In the genomic region with DNA sequence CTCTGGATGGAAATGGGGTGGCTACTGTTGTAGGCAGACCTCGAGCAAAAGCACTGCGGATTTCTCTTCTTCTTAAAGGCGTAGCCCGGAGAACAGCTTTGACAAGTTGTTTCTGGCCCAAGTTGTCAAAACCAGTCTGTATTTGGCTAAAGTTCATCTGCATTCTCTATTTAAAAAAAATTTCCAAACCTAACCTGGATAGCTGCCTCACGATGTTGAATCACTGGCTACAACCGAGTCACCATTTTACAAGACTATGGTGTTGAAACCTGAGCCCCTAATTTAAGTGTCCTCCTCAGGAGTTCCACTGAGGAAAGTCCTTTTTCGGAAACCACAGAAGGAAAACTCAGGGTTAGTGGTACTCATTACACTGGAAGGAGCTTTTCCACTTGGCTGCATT, we compare ENCODE assay signal across 10 cellular contexts. TPM values are rescaled to one million over a fixed set of nuclear protein-coding genes. Genes with fewer than 3 reads are reported as not detected.
A peak's percentile ranks its signal among the peaks of the same experiment; 100 is the strongest.
DNase-seq lines count a peak whose midpoint lies in the region; ATAC-seq and TF ChIP-seq lines count a peak whose summit lies in the region.
"Had no signal": no experiment of that assay in that cellular context is flagged by ENCODE, and none has a peak within 500 bp of the region (broad histone marks: within the 10 kb centered on the region; RNA-seq: fewer than 3 reads in every experiment).

No MANE protein-coding gene starts in this region.

- POLR2A ChIA-PET in activated CD4-positive, alpha-beta T cell treated with anti-CD3 and anti-CD28 coated beads for 36 hours (lab: Charles Lee): interaction anchor here (0.6 to 1.5 kb wide), 3 partner anchors 14 to 254 kb away, joined by 3 to 4 read pairs (median 4); a partner anchor contains a TSS

- H3K27me3 ChIP-seq in WERI-Rb-1 (ENCODE audit: insufficient read depth, low read depth, severe bottlenecking): no peaks in the 10 kb centered on the region
- peaks cover 47% of the 10 kb centered on the region for H3K27me3 ChIP-seq in iPS-20b (ENCODE audit: insufficient read depth, low read length)
- H3K27me3 ChIP-seq in aorta (ENCODE audit: control insufficient read depth in 1 of 2, insufficient read depth in 2 of 2, low read length in 1 of 2): no peaks in the 10 kb centered on the region

- H3K4me1 ChIP-seq in iPS-20b (ENCODE audit: insufficient read depth, low read length) (peaks cover 13% of the 10 kb centered on the region; the same call in 1 of the 2 replicates), aorta (ENCODE audit: control insufficient read depth in 1 of 2, insufficient read depth in 2 of 2, low read length in 2 of 2) (no peaks in the 10 kb centered on the region)

- CTCF ChIA-PET in activated CD4-positive, alpha-beta T cell treated with anti-CD3 and anti-CD28 coated beads for 36 hours (lab: Charles Lee): interaction anchor here (0.7 to 2.7 kb wide), 5 partner anchors 30 to 151 kb away, joined by 3 to 10 read pairs (median 5); no protein-coding TSS in a partner anchor

- WGBS in aorta, 2 donors: 70 to 74% methylated on average over 7 of the region's 7 CpGs

- TF ChIP-seq CTCF in WERI-Rb-1 (IDR thresholded peaks at IDR 0.05; ENCODE audit: low read depth, low read length): no peak

- intact Hi-C loops in activated CD4-positive, alpha-beta T cell treated with anti-CD3 and anti-CD28 coated beads for 36 hours (cut with DNase I, micrococcal nuclease): no loop called here
- intact Hi-C loops in aorta (cut with DNase I): loop anchor here in 1 of 2 donors (10.0 kb wide), 1 partner anchor 105 kb away; no protein-coding TSS in a partner anchor

- no peaks in the 10 kb centered on the region for H3K27me3 Mint-ChIP-seq in activated CD4-positive, alpha-beta T cell treated with anti-CD3 and anti-CD28 coated beads for 36 hours
- H3K27me3 Mint-ChIP-seq in stimulated activated naive B cell treated with anti-CD40 and anti-IgM and Interleukin-4, amounts not matched to agents 10 μg/mL and 1 μg/mL and 100 μg/mL, for 72 hours: no peaks in the 10 kb centered on the region

- H3K36me3 Mint-ChIP-seq in activated CD4-positive, alpha-beta T cell treated with anti-CD3 and anti-CD28 coated beads for 36 hours (ENCODE audit: low read depth): peaks cover 4% of the 10 kb centered on the region
- H3K36me3 Mint-ChIP-seq in stimulated activated naive B cell treated with anti-CD40 and anti-IgM and Interleukin-4, amounts not matched to agents 10 μg/mL and 1 μg/mL and 100 μg/mL, for 72 hours: peaks cover 0 to 2% of the 10 kb centered on the region in 2 donors

- ATAC-seq in activated CD4-positive, alpha-beta T cell treated with anti-CD3 and anti-CD28 coated beads for 36 hours: no peak
- ATAC-seq in stimulated activated naive B cell treated with anti-CD40 and anti-IgM and Interleukin-4, amounts not matched to agents 10 μg/mL and 1 μg/mL and 100 μg/mL, for 72 hours (replicated peaks): no peak
- ATAC-seq in aorta (ENCODE audit: low FRiP score): no peak

- peak overlapping the region; percentile 96 for H3K27ac Mint-ChIP-seq in activated CD4-positive, alpha-beta T cell treated with anti-CD3 and anti-CD28 coated beads for 36 hours
- H3K27ac Mint-ChIP-seq in stimulated activated naive B cell treated with anti-CD40 and anti-IgM and Interleukin-4, amounts not matched to agents 10 μg/mL and 1 μg/mL and 100 μg/mL, for 72 hours: no peak overlapping the region

- peak overlapping the region; percentile 66 for H3K27ac ChIP-seq in WERI-Rb-1
- no peak overlapping the region for H3K27ac ChIP-seq in iPS-20b (ENCODE audit: low read length)
- no peak overlapping the region for H3K27ac ChIP-seq in aorta (ENCODE audit: low read depth in 1 of 2, low read length in 2 of 2)

- peaks cover 4% of the 10 kb centered on the region for H3K36me3 ChIP-seq in WERI-Rb-1
- H3K36me3 ChIP-seq in iPS-20b (ENCODE audit: insufficient read depth, low read depth, low read length): no peaks in the 10 kb centered on the region
- no peaks in the 10 kb centered on the region for H3K36me3 ChIP-seq in aorta (ENCODE audit: control insufficient read depth in 1 of 2, insufficient read depth in 2 of 2, low read length in 1 of 2)

- DNase-seq in activated CD4-positive, alpha-beta T cell treated with anti-CD3 and anti-CD28 coated beads for 36 hours: no peak
- no peak for DNase-seq in activated CD4-positive, alpha-beta T cell treated with anti-CD3 and anti-CD28 coated beads for 4 hours
- DNase-seq in WERI-Rb-1: no peak
- no peak for DNase-seq in stimulated activated naive B cell treated with anti-CD40 and anti-IgM and Interleukin-4, amounts not matched to agents 10 μg/mL and 1 μg/mL and 100 μg/mL, for 72 hours
- no peak for DNase-seq in aorta
- DNase-seq in iPS-NIHi11 (ENCODE audit: low spot score): no peak
- no peak for DNase-seq in COR-L47 (lab: John Stamatoyannopoulos, UW)
- DNase-seq: HCEC 1CT, NCI-H226 had no signal

- H3K9ac ChIP-seq in iPS-20b (ENCODE audit: low read depth, low read length): no peak overlapping the region

- peak overlapping the region; percentile 95 for H3K4me3 Mint-ChIP-seq in activated CD4-positive, alpha-beta T cell treated with anti-CD3 and anti-CD28 coated beads for 36 hours
- peak overlapping the region; percentile 89 to 93 for H3K4me3 Mint-ChIP-seq in stimulated activated naive B cell treated with anti-CD40 and anti-IgM and Interleukin-4, amounts not matched to agents 10 μg/mL and 1 μg/mL and 100 μg/mL, for 72 hours

- H3K4me3 ChIP-seq in WERI-Rb-1 (ENCODE audit: low read depth, low read length): peak overlapping the region; percentile 93
- peak overlapping the region; percentile 76 for H3K4me3 ChIP-seq in iPS-20b (ENCODE audit: low read length)
- no peak overlapping the region for H3K4me3 ChIP-seq in aorta (ENCODE audit: low read length in 2 of 2)

- no peaks in the 10 kb centered on the region for H3K9me3 Mint-ChIP-seq in activated CD4-positive, alpha-beta T cell treated with anti-CD3 and anti-CD28 coated beads for 36 hours (ENCODE audit: low read depth)
- H3K9me3 Mint-ChIP-seq in stimulated activated naive B cell treated with anti-CD40 and anti-IgM and Interleukin-4, amounts not matched to agents 10 μg/mL and 1 μg/mL and 100 μg/mL, for 72 hours: no peaks in the 10 kb centered on the region

- H3K9me3 ChIP-seq in WERI-Rb-1 (ENCODE audit: severe bottlenecking) (no peaks in the 10 kb centered on the region), iPS-20b (ENCODE audit: insufficient read depth, low read depth, low read length) (no peaks in the 10 kb centered on the region), aorta (ENCODE audit: control insufficient read depth, low read length) (no peaks in the 10 kb centered on the region)

- peaks cover 49% of the 10 kb centered on the region for H3K4me1 Mint-ChIP-seq in activated CD4-positive, alpha-beta T cell treated with anti-CD3 and anti-CD28 coated beads for 36 hours
- H3K4me1 Mint-ChIP-seq in stimulated activated naive B cell treated with anti-CD40 and anti-IgM and Interleukin-4, amounts not matched to agents 10 μg/mL and 1 μg/mL and 100 μg/mL, for 72 hours: peaks cover 28 to 46% of the 10 kb centered on the region in 2 donors

RNA-seq across cellular contexts. Expression of a gene that starts 1.5 kb away (rescaled TPM):
- total RNA-seq in activated CD4-positive, alpha-beta T cell treated with anti-CD3 and anti-CD28 coated beads for 36 hours: 1 to 10 TPM; 2.9 to 3.2 TPM
- 1 to 10 TPM in 1 of 2 donors, under 1 TPM in 1; 0.51 to 5.4 TPM for total RNA-seq in aorta
- under 1 TPM in 1 of 2 donors, not detected in 1; 0.38 TPM for polyA plus RNA-seq in aorta

RNA-seq across cellular contexts. Expression of a gene that starts 1.8 kb away (rescaled TPM):
- total RNA-seq in activated CD4-positive, alpha-beta T cell treated with anti-CD3 and anti-CD28 coated beads for 36 hours: 10 to 100 TPM in 1 of 2 experiments, 1 to 10 TPM in 1; 7.8 to 10.9 TPM
- total RNA-seq in aorta: 1 to 10 TPM; 3.8 to 5.4 TPM
- polyA plus RNA-seq in aorta: 1 to 10 TPM in 1 of 2 donors, under 1 TPM in 1; 0.88 to 7.1 TPM

RNA-seq across cellular contexts. Expression of a gene that starts 41.6 kb away (rescaled TPM):
- 100 to 1,000 TPM; 119 to 150 TPM for total RNA-seq in activated CD4-positive, alpha-beta T cell treated with anti-CD3 and anti-CD28 coated beads for 36 hours
- 10 to 100 TPM; 32.4 to 47.9 TPM for total RNA-seq in aorta
- polyA plus RNA-seq in aorta: 10 to 100 TPM; 51.5 to 75.3 TPM

Comparison
In these comparisons a context has a peak if more than half of its experiments do, and no peak if none do; other contexts are left out.
1. H3K4me3 ChIP-seq: peak in WERI-Rb-1 (single experiment) and iPS-20b (single experiment); none in aorta (0 of 2).